In the genomic region with DNA sequence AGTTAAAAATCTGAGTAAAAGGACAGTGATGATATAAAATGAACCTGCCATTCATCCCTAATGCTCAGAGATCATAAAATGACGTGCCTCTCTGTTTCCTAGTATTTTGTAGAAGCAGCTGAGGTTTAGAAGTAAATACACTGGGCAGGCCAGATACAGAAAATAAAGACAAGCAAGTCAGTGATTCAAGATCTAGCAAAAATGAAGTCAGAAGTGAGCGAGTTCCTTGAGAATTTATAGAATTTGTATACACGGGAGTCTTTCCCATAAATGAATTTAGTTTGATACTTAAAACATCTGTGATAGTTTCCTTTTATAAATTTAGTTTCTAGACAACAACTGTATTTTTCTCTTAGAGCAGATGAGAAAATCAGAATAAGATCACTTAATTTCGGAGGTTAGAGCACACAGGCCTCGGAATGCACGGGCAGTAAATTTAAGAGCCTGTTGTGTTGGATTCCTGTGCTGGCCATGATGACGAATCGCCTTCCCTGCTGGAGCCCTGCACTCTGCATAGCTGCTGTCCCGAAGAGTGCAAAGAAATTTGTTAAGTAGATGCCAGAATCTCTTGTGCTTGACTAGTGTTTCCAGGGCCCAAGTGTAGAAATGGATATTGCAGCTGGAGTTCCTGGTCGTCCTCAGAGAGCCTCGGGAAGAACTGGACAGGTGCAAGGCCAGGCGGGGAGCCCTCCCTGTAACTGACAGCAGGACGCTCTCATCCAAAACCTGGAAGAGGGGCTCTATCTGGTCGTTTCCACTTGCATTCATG, we compare ENCODE assay signal across 8 cellular contexts.
A peak's percentile ranks its signal among the peaks of the same experiment; 100 is the strongest.
DNase-seq lines count a peak whose midpoint lies in the region; ATAC-seq, FAIRE-seq and TF ChIP-seq lines count a peak whose summit lies in the region.

No MANE protein-coding gene starts in this region.

- peak; percentile 61 for DNase-seq in HT-29 (ENCODE audit: low spot score)
- DNase-seq in astrocyte of the cerebellum (ENCODE audit: low read depth) = peak; percentile 79
- no peak for DNase-seq in keratinocyte (ENCODE audit: low read depth, low spot score)
- DNase-seq in small intestine = no peak
- DNase-seq in NCI-H2196 treated with DMSO at 0.1 percent for 48 hours (lab: John Stamatoyannopoulos, UW; ENCODE audit: unreplicated experiment) = no peak
- no peak for DNase-seq in NCI-H1930 (lab: John Stamatoyannopoulos, UW)

- 33 to 53% (median 46%) methylated on average over 14 of the region's 14 CpGs for WGBS in small intestine, 3 donors

- H3K4me2 ChIP-seq in keratinocyte (ENCODE audit: control insufficient read depth, extremely low read depth, insufficient read depth, low read depth, low read length) = peak overlapping the region; percentile 60

- peaks cover 86% of the 10 kb centered on the region for H3K79me2 ChIP-seq in keratinocyte (ENCODE audit: control insufficient read depth, insufficient read depth, low read length)

- dilution Hi-C loops in keratinocyte (cut with MboI; ENCODE audit: extremely low pct_ligation_motif_present, low sequenced_read_pairs) = no loop called here

- ATAC-seq in HG03342 (IDR thresholded peaks at IDR 0.05; ENCODE audit: unreplicated experiment) = no peak
- ATAC-seq in HG03175 (IDR thresholded peaks at IDR 0.05; ENCODE audit: unreplicated experiment) = no peak

- peaks cover 57% of the 10 kb centered on the region for H3K4me1 ChIP-seq in keratinocyte (ENCODE audit: control insufficient read depth, extremely low read depth, insufficient read depth, low read length)
- no peaks in the 10 kb centered on the region for H3K4me1 ChIP-seq in small intestine (ENCODE audit: control insufficient read depth in 2 of 2, insufficient read depth in 1 of 2, low read depth in 1 of 2, low read length in 1 of 2)

- peak overlapping the region; percentile 49 for H3K27ac ChIP-seq in keratinocyte (ENCODE audit: control insufficient read depth, insufficient read depth, low read length)
- peak overlapping the region; percentile 58 to 69 for H3K27ac ChIP-seq in small intestine (ENCODE audit: low read depth in 1 of 2, low read length in 1 of 2)

- TF ChIP-seq CTCF in astrocyte of the cerebellum (IDR thresholded peaks at IDR 0.05; ENCODE audit: low read depth, low read length, missing control alignments) = no peak
- no peak for TF ChIP-seq CTCF in keratinocyte (optimal IDR thresholded peaks at IDR 0.05 in 1 of 3, IDR thresholded peaks at IDR 0.05 in 1 of 3, conservative IDR thresholded peaks at IDR 0.05 in 1 of 3; ENCODE audit: extremely low read depth in 1 of 3, insufficient read depth in 2 of 3, low read length in 3 of 3)

- H3K9ac ChIP-seq in keratinocyte (ENCODE audit: control insufficient read depth, extremely low read depth, insufficient read depth, low read length) = peak overlapping the region; percentile 52

- H2AFZ ChIP-seq in keratinocyte (ENCODE audit: control insufficient read depth, low read length) = no peak overlapping the region

- FAIRE-seq in keratinocyte (lab: Jason Lieb, UNC) (peak; percentile 94), small intestine (lab: Jason Lieb, UNC) (no peak)

- peak overlapping the region; percentile 1 for H3K4me3 ChIP-seq in astrocyte of the cerebellum (ENCODE audit: low read depth, low read length)
- peak overlapping the region in 2 of 3 experiments; percentile 8 to 16 for H3K4me3 ChIP-seq in keratinocyte (ENCODE audit: control insufficient read depth in 2 of 3, extremely low read depth in 1 of 3, insufficient read depth in 2 of 3, low read depth in 1 of 3, low read length in 3 of 3)
- H3K4me3 ChIP-seq in small intestine (ENCODE audit: low read depth in 1 of 2, low read length in 2 of 2) = no peak overlapping the region

- no peaks in the 10 kb centered on the region for H3K9me3 ChIP-seq in keratinocyte (ENCODE audit: control insufficient read depth, low read depth, low read length)
- H3K9me3 ChIP-seq in small intestine (ENCODE audit: control insufficient read depth, low read depth) = no peaks in the 10 kb centered on the region

- peaks cover 15 to 30% of the 10 kb centered on the region in 2 experiments for H3K36me3 ChIP-seq in keratinocyte (ENCODE audit: control insufficient read depth in 2 of 2, extremely low read depth in 1 of 2, insufficient read depth in 2 of 2, low read length in 2 of 2)
- peaks cover 3 to 8% of the 10 kb centered on the region in 2 donors for H3K36me3 ChIP-seq in small intestine (ENCODE audit: control insufficient read depth in 2 of 2, insufficient read depth in 2 of 2, low read length in 2 of 2)

- H3K27me3 ChIP-seq in keratinocyte (ENCODE audit: control insufficient read depth, extremely low read depth, insufficient read depth, low read length) (no peaks in the 10 kb centered on the region), small intestine (ENCODE audit: control insufficient read depth in 2 of 2, insufficient read depth in 2 of 2, low read length in 2 of 2) (no peaks in the 10 kb centered on the region)

- in situ Hi-C loops in astrocyte of the cerebellum (cut with HindIII; ENCODE audit: low sequenced_read_pairs) = no loop called here

- peaks cover 7% of the 10 kb centered on the region for H3K9me1 ChIP-seq in keratinocyte (ENCODE audit: control insufficient read depth, extremely low read depth, insufficient read depth, low read length)

- H4K20me1 ChIP-seq in keratinocyte (ENCODE audit: control insufficient read depth, extremely low read depth, insufficient read depth, low read length) = peaks cover 27% of the 10 kb centered on the region

Comparison
In these comparisons a context has a peak if more than half of its experiments do, and no peak if none do; other contexts are left out.
1. DNase-seq: peak in HT-29 (single experiment) and astrocyte of the cerebellum (single experiment); none in keratinocyte (single experiment), small intestine (single experiment), NCI-H2196 treated with DMSO at 0.1 percent for 48 hours (single experiment) and NCI-H1930 (0 of 2).
2. H3K4me3 ChIP-seq: peak in astrocyte of the cerebellum (single experiment) and keratinocyte (2 of 3); none in small intestine (0 of 2).